Comparison of ENCODE assay signal across 10 cellular contexts in genomic region chr1:26783646-26784022, GRCh38. TPM values are rescaled to one million over a fixed set of nuclear protein-coding genes. Genes with fewer than 3 reads are reported as not detected.
DNase-seq lines count a peak whose midpoint lies in the region; TF ChIP-seq lines count a peak whose summit lies in the region.
"Had no signal": no experiment of that assay in that cellular context is flagged by ENCODE, and none has a peak within 500 bp of the region (broad histone marks: within the 10 kb centered on the region; RNA-seq: fewer than 3 reads in every experiment).

No MANE protein-coding gene starts in this region.

- H3K4me1 ChIP-seq in adrenal gland (replicated peaks in 1 of 2) (peaks cover 38 to 48% of the 10 kb centered on the region in 2 donors), mesenchymal stem cell (ENCODE audit: control insufficient read depth, insufficient read depth, low read depth, low read length) (peaks cover 20% of the 10 kb centered on the region), thyroid gland (peaks cover 29 to 52% of the 10 kb centered on the region in 2 donors)

- no peak overlapping the region for H3K4me3 Mint-ChIP-seq in activated naive CD4-positive, alpha-beta T cell treated with anti-CD3 and anti-CD28 coated beads, Interleukin-2, amount 50 U/mL, for 24 hours
- no peak overlapping the region for H3K4me3 Mint-ChIP-seq in activated naive CD4-positive, alpha-beta T cell treated with anti-CD3 and anti-CD28 coated beads for 36 hours

- intact Hi-C loops in activated naive CD4-positive, alpha-beta T cell treated with anti-CD3 and anti-CD28 coated beads for 36 hours (cut with micrococcal nuclease): no loop called here
- intact Hi-C loops in adrenal gland (cut with DNase I) (loop anchor here (5.0 kb wide), 1 partner anchor 86 kb away; the partner anchor contains the start of gene ARID1A (in 2 of the 2)), thyroid gland (cut with DNase I) (no loop called here)

- H3K4ac ChIP-seq in mesenchymal stem cell (ENCODE audit: low read depth in 1 of 2, low read length in 2 of 2): no peak overlapping the region

- no peak overlapping the region for H3K14ac ChIP-seq in mesenchymal stem cell (ENCODE audit: low read length in 2 of 2)

- TF ChIP-seq POLR2A in adrenal gland (IDR thresholded peaks at IDR 0.05) (no peak), thyroid gland (IDR thresholded peaks at IDR 0.05) (no peak)

- H3K9me3 ChIP-seq in adrenal gland (replicated peaks in 1 of 3) (no peaks in the 10 kb centered on the region), mesenchymal stem cell (ENCODE audit: control insufficient read depth, low read length) (no peaks in the 10 kb centered on the region), thyroid gland (no peaks in the 10 kb centered on the region)

- no peak overlapping the region for H3K23ac ChIP-seq in mesenchymal stem cell (ENCODE audit: low read length in 2 of 2)

- no peak overlapping the region for H2AFZ ChIP-seq in mesenchymal stem cell (ENCODE audit: low read depth, low read length)

- H3K36me3 ChIP-seq in adrenal gland (replicated peaks in 1 of 2): peaks cover 0 to 35% of the 10 kb centered on the region in 2 donors
- H3K36me3 ChIP-seq in mesenchymal stem cell (ENCODE audit: control insufficient read depth in 1 of 2, insufficient read depth in 2 of 2, low read depth in 1 of 2, low read length in 2 of 2): peaks cover 23 to 52% of the 10 kb centered on the region in 2 experiments
- H3K36me3 ChIP-seq in thyroid gland: peaks cover 20 to 31% of the 10 kb centered on the region in 2 donors

- no peak overlapping the region for H2BK15ac ChIP-seq in mesenchymal stem cell (ENCODE audit: low read depth, poor library complexity, severe bottlenecking)

- peaks cover 11% of the 10 kb centered on the region for H3K36me3 Mint-ChIP-seq in activated naive CD4-positive, alpha-beta T cell treated with anti-CD3 and anti-CD28 coated beads, Interleukin-2, amount 50 U/mL, for 24 hours
- peaks cover 25% of the 10 kb centered on the region for H3K36me3 Mint-ChIP-seq in activated naive CD4-positive, alpha-beta T cell treated with anti-CD3 and anti-CD28 coated beads for 36 hours (ENCODE audit: low read depth)

- H2BK120ac ChIP-seq in mesenchymal stem cell (ENCODE audit: low read depth, low read length): no peak overlapping the region

- no peaks in the 10 kb centered on the region for H3K9me3 Mint-ChIP-seq in activated naive CD4-positive, alpha-beta T cell treated with anti-CD3 and anti-CD28 coated beads, Interleukin-2, amount 50 U/mL, for 24 hours
- no peaks in the 10 kb centered on the region for H3K9me3 Mint-ChIP-seq in activated naive CD4-positive, alpha-beta T cell treated with anti-CD3 and anti-CD28 coated beads for 36 hours

- 41 to 60% (median 53%) methylated on average over 5 of the region's 5 CpGs for WGBS in adrenal gland, 4 donors
- 96% methylated on average over 5 of the region's 5 CpGs for WGBS in mesenchymal stem cell
- WGBS in thyroid gland, 2 donors: 70 to 81% methylated on average over 5 of the region's 5 CpGs

- no peak overlapping the region for H2BK5ac ChIP-seq in mesenchymal stem cell (ENCODE audit: low read depth, low read length, poor library complexity, severe bottlenecking)

- H3K27ac ChIP-seq in adrenal gland (peak overlapping the region in 4 of 5 donors; percentile 11 to 98 (median 58)), mesenchymal stem cell (ENCODE audit: low read length, poor library complexity, severe bottlenecking) (peak overlapping the region; percentile 26), thyroid gland (peak overlapping the region; percentile 25 to 55 (median 55))
- H3K27ac ChIP-seq: foreskin keratinocyte had no signal

- peaks cover 72% of the 10 kb centered on the region for H3K4me1 Mint-ChIP-seq in activated naive CD4-positive, alpha-beta T cell treated with anti-CD3 and anti-CD28 coated beads, Interleukin-2, amount 50 U/mL, for 24 hours
- peaks cover 42% of the 10 kb centered on the region for H3K4me1 Mint-ChIP-seq in activated naive CD4-positive, alpha-beta T cell treated with anti-CD3 and anti-CD28 coated beads for 36 hours (ENCODE audit: low read depth)

- peak overlapping the region; percentile 34 for H3K9ac ChIP-seq in mesenchymal stem cell (ENCODE audit: low read length)

- peaks cover 24% of the 10 kb centered on the region for H3K79me1 ChIP-seq in mesenchymal stem cell (replicated peaks; ENCODE audit: low read length, poor library complexity, severe bottlenecking)

- CTCF ChIA-PET in activated naive CD4-positive, alpha-beta T cell treated with anti-CD3 and anti-CD28 coated beads for 36 hours (lab: Charles Lee): interaction anchor here (1.3 kb wide), 1 partner anchor 182 kb away, joined by 3 read pairs; no protein-coding TSS in a partner anchor

- no peak overlapping the region for H2BK12ac ChIP-seq in mesenchymal stem cell (ENCODE audit: low read length in 2 of 2)

- H3K4me2 ChIP-seq in mesenchymal stem cell (ENCODE audit: low read length, poor library complexity, severe bottlenecking): no peak overlapping the region

- H2AK5ac ChIP-seq in mesenchymal stem cell (ENCODE audit: low read length, severe bottlenecking): no peak overlapping the region

- no peak overlapping the region for H3K4me3 ChIP-seq in adrenal gland
- no peak overlapping the region for H3K4me3 ChIP-seq in mesenchymal stem cell (ENCODE audit: insufficient read depth in 1 of 2, low read depth in 1 of 2, low read length in 2 of 2)
- no peak overlapping the region for H3K4me3 ChIP-seq in thyroid gland (replicated peaks in 1 of 3)

- H3K27me3 Mint-ChIP-seq in activated naive CD4-positive, alpha-beta T cell treated with anti-CD3 and anti-CD28 coated beads, Interleukin-2, amount 50 U/mL, for 24 hours: no peaks in the 10 kb centered on the region
- H3K27me3 Mint-ChIP-seq in activated naive CD4-positive, alpha-beta T cell treated with anti-CD3 and anti-CD28 coated beads for 36 hours (ENCODE audit: low read depth): no peaks in the 10 kb centered on the region

- TF ChIP-seq CTCF in adrenal gland (IDR thresholded peaks at IDR 0.05) (no peak), thyroid gland (IDR thresholded peaks at IDR 0.05) (no peak)

- H3K18ac ChIP-seq in mesenchymal stem cell (ENCODE audit: low read depth in 1 of 2, low read length in 2 of 2): no peak overlapping the region

- H4K8ac ChIP-seq in mesenchymal stem cell (ENCODE audit: low read length): no peak overlapping the region

- peak overlapping the region; percentile 38 for H3K27ac Mint-ChIP-seq in activated naive CD4-positive, alpha-beta T cell treated with anti-CD3 and anti-CD28 coated beads, Interleukin-2, amount 50 U/mL, for 24 hours
- H3K27ac Mint-ChIP-seq in activated naive CD4-positive, alpha-beta T cell treated with anti-CD3 and anti-CD28 coated beads for 36 hours: no peak overlapping the region

- no peak for DNase-seq in activated naive CD4-positive, alpha-beta T cell treated with anti-CD3 and anti-CD28 coated beads for 36 hours
- DNase-seq in adrenal gland: no peak
- no peak for DNase-seq in mesenchymal stem cell
- no peak for DNase-seq in thyroid gland
- DNase-seq in AG08396 (ENCODE audit: low spot score): no peak
- DNase-seq in NCI-H524 treated with DMSO at 0.1 percent for 48 hours (lab: John Stamatoyannopoulos, UW): no peak
- no peak for DNase-seq in SHP77 treated with DMSO at 0.1 percent for 48 hours (lab: John Stamatoyannopoulos, UW)
- DNase-seq: foreskin keratinocyte; stimulated activated naive CD8-positive, alpha-beta T cell treated with anti-CD3 and anti-CD28 coated beads, Interleukin-15, Interleukin-2, amounts not matched to agents 100 U/mL and 50 U/mL, for 24 hours had no signal

- H3K27me3 ChIP-seq in adrenal gland (no peaks in the 10 kb centered on the region), mesenchymal stem cell (ENCODE audit: control insufficient read depth in 1 of 2, insufficient read depth in 1 of 2, low read length in 2 of 2) (no peaks in the 10 kb centered on the region), thyroid gland (no peaks in the 10 kb centered on the region)
- H3K27me3 ChIP-seq: foreskin keratinocyte had no signal

- H4K91ac ChIP-seq in mesenchymal stem cell (ENCODE audit: low read length): no peak overlapping the region

RNA-seq across cellular contexts. Expression of gene PIGV, which starts 4.1 kb away (rescaled TPM):
- 10 to 100 TPM; 10.6 to 11.2 TPM for total RNA-seq in activated naive CD4-positive, alpha-beta T cell treated with anti-CD3 and anti-CD28 coated beads for 36 hours
- total RNA-seq in adrenal gland (10 to 100 TPM; 11.8 to 43.1 (median 34.4) TPM), thyroid gland (10 to 100 TPM; 20.5 to 39.4 (median 27.8) TPM)
- polyA plus RNA-seq in adrenal gland: 10 to 100 TPM in 1 of 3 donors, 1 to 10 TPM in 2; 6.7 to 18.7 (median 8.5) TPM
- polyA plus RNA-seq in mesenchymal stem cell (2013, experiment 1 of 2): 8.1 TPM
- 8.6 TPM for polyA plus RNA-seq in mesenchymal stem cell (2013, experiment 2 of 2)

RNA-seq across cellular contexts. Expression of gene ZDHHC18, which starts 42.9 kb away (rescaled TPM):
- 10 to 100 TPM; 37.3 to 39.0 TPM for total RNA-seq in activated naive CD4-positive, alpha-beta T cell treated with anti-CD3 and anti-CD28 coated beads for 36 hours
- 10 to 100 TPM in 4 of 8 donors, 1 to 10 TPM in 4; 4.9 to 16.5 (median 10.0) TPM for total RNA-seq in adrenal gland
- polyA plus RNA-seq in adrenal gland: 10 to 100 TPM in 2 of 3 donors, 1 to 10 TPM in 1; 5.7 to 13.4 (median 11.7) TPM
- 24.7 TPM for polyA plus RNA-seq in mesenchymal stem cell (2013, experiment 1 of 2)
- polyA plus RNA-seq in mesenchymal stem cell (2013, experiment 2 of 2): 24.1 TPM
- 10 to 100 TPM; 11.4 to 33.1 (median 21.4) TPM for total RNA-seq in thyroid gland

Comparison
In these comparisons a context has a peak if more than half of its experiments do, and no peak if none do; other contexts are left out.
1. intact Hi-C loops: an anchor here in adrenal gland (5.0 kb wide); none called in activated naive CD4-positive, alpha-beta T cell treated with anti-CD3 and anti-CD28 coated beads for 36 hours and thyroid gland.